In genomic region chr9:131337131-131337848, GRCh38 we compare ENCODE assay signal across 20 cellular contexts. TPM values are rescaled to one million over a fixed set of nuclear protein-coding genes. Genes with fewer than 3 reads are reported as not detected.
A peak's percentile ranks its signal among the peaks of the same experiment; 100 is the strongest.
DNase-seq lines count a peak whose midpoint lies in the region; TF ChIP-seq lines count a peak whose summit lies in the region.
"Had no signal": no experiment of that assay in that cellular context is flagged by ENCODE, and none has a peak within 500 bp of the region (broad histone marks: within the 10 kb centered on the region; RNA-seq: fewer than 3 reads in every experiment).

No MANE protein-coding gene starts in this region.

- H3K36me3 Mint-ChIP-seq in neural crest cell (ENCODE audit: low read depth), result no peaks in the 10 kb centered on the region

- peaks cover 16% of the 10 kb centered on the region for H3K27me3 Mint-ChIP-seq in neural crest cell (ENCODE audit: low read depth)
- H3K27me3 Mint-ChIP-seq: CD4-positive, alpha-beta T cell had no signal

- H3K4me3 Mint-ChIP-seq in neural crest cell, result no peak overlapping the region
- H3K4me3 Mint-ChIP-seq: CD4-positive, alpha-beta T cell had no signal

- DNase-seq in MV-4-11 (lab: John Stamatoyannopoulos, UW), result peak; percentile 92
- no peak for DNase-seq in neural crest cell (ENCODE audit: low read depth, low spot score)
- no peak for DNase-seq in stimulated activated CD4-positive, alpha-beta T cell treated with anti-CD3 and anti-CD28 coated beads, Interleukin-1b, Interleukin-23, amount 100 ng/mL, for 48 hours
- DNase-seq in retina, result no peak
- no peak for DNase-seq in HPDE6-E6E7 (ENCODE audit: extremely low spot score)
- DNase-seq: activated CD4-positive, alpha-beta T cell treated with anti-CD3 and anti-CD28 coated beads, Interleukin-2, amount 50 U/mL, for 1 hour; activated CD8-positive, alpha-beta memory T cell treated with anti-CD3 and anti-CD28 coated beads, Interleukin-2, amount 50 U/mL, for 4 hours; CD4-positive, alpha-beta T cell; cortex of kidney; DMS153; NCI-H1417; NCI-H2107; stomach; T-helper 2 cell had no signal

- peak overlapping the region; percentile 10; the same call in 1 of the 2 replicates for H3K27ac ChIP-seq in VCaP
- H3K27ac ChIP-seq: SK-N-MC, stomach, tibial nerve had no signal

- H3K27ac Mint-ChIP-seq in neural crest cell (ENCODE audit: unreplicated experiment), result peak overlapping the region; percentile 35
- H3K27ac Mint-ChIP-seq: activated T-helper 2 cell treated with anti-CD3 and anti-CD28 coated beads, Interferon-gamma antibody, Interleukin-2, Interleukin-4, amounts not matched to agents 10 μg/mL and 5 μg/mL and 100 μg/mL, durations not matched to agents 14 hours and 24 hours and 36 hours; CD4-positive, alpha-beta T cell had no signal

- H3K9me3 Mint-ChIP-seq in neural crest cell, result no peaks in the 10 kb centered on the region
- H3K9me3 Mint-ChIP-seq: activated T-helper 2 cell treated with anti-CD3 and anti-CD28 coated beads, Interferon-gamma antibody, Interleukin-2, Interleukin-4, amounts not matched to agents 10 μg/mL and 5 μg/mL and 100 μg/mL, durations not matched to agents 14 hours and 24 hours and 36 hours; CD4-positive, alpha-beta T cell; IgD-negative memory B cell had no signal

- peaks cover 4% of the 10 kb centered on the region for H3K4me1 Mint-ChIP-seq in neural crest cell

- no peak for TF ChIP-seq CTCF in VCaP (conservative IDR thresholded peaks at IDR 0.05)
- TF ChIP-seq CTCF in neural crest cell (conservative IDR thresholded peaks at IDR 0.05), result no peak

RNA-seq across cellular contexts. Expression of gene PLPP7, which starts 47.8 kb away (rescaled TPM):
- 5.8 and 6.9 TPM in 2 replicates for total RNA-seq in neural crest cell
- total RNA-seq: activated T-helper 2 cell treated with anti-CD3 and anti-CD28 coated beads, Interferon-gamma antibody, Interleukin-2, Interleukin-4, amounts not matched to agents 10 μg/mL and 5 μg/mL and 100 μg/mL, durations not matched to agents 14 hours and 24 hours and 36 hours; MCF 10A had no signal

RNA-seq across cellular contexts. Expression of gene PRRC2B, which starts 56.6 kb away (rescaled TPM):
- total RNA-seq in neural crest cell, result 349 and 358 TPM in 2 replicates
